In the genomic region with DNA sequence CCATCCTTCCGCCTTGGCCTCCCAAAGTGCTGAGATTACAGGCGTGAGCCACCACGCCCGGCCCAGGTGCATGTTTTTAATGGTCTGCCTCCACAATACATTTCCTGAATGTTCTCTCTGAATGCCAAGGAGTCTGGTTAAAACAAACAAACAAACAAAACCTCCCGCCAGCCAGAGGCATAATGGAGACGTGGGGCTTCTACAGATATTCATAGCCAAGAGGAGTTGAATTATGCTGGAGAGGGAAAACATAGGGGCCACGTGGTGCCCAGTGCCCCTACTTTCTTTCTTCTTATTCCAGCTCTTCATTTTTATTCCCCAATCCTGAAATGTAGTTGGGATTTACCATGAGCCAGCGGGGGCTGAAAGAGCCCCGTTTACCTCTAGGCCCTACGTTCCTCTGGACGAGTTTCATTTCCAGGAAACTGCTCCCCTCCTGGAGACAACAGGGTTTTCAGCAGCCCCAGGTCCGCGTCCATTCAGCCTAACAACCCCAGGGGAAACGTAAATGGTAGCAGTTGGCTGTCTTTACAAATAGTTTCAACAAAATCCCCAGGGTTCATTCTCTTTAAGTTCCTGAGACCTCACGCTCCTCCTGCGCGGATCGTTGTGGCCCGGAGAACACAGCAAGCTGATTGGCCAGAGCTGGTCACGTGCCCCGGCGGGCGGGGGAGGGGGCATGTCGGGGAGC, we compare ENCODE assay signal across 8 cellular contexts.
DNase-seq lines count a peak whose midpoint lies in the region; ATAC-seq, FAIRE-seq and TF ChIP-seq lines count a peak whose summit lies in the region.

No MANE protein-coding gene starts in this region.

- H2BK5ac ChIP-seq in mesenchymal stem cell (ENCODE audit: low read depth, low read length, poor library complexity, severe bottlenecking) = no peak overlapping the region

- no peak overlapping the region for H3K18ac ChIP-seq in mesenchymal stem cell (ENCODE audit: low read depth in 1 of 2, low read length in 2 of 2)

- H3K9me1 ChIP-seq in endothelial cell of umbilical vein (replicated peaks; ENCODE audit: control insufficient read depth, extremely low read depth, insufficient read depth, low read length) = no peaks in the 10 kb centered on the region

- no peak overlapping the region for H3K27ac ChIP-seq in DOHH2 (ENCODE audit: low read depth, low read length)
- no peak overlapping the region for H3K27ac ChIP-seq in endothelial cell of umbilical vein (ENCODE audit: insufficient read depth, low read depth, low read length)
- no peak overlapping the region for H3K27ac ChIP-seq in mesenchymal stem cell (ENCODE audit: low read length, poor library complexity, severe bottlenecking)
- no peak overlapping the region for H3K27ac ChIP-seq in thymus (ENCODE audit: low read depth)

- H3K9ac ChIP-seq in endothelial cell of umbilical vein (replicated peaks; ENCODE audit: extremely low read depth, insufficient read depth, low read length) (peak overlapping the region; percentile 39), mesenchymal stem cell (ENCODE audit: low read length) (peak overlapping the region; percentile 83)

- TF ChIP-seq POLR2A in endothelial cell of umbilical vein (IDR thresholded peaks at IDR 0.05; ENCODE audit: low read depth, low read length) = no peak

- H3K4me2 ChIP-seq in DOHH2 (ENCODE audit: low read length) (peak overlapping the region; percentile 39), endothelial cell of umbilical vein (ENCODE audit: insufficient read depth, low read length) (peak overlapping the region; percentile 54), mesenchymal stem cell (ENCODE audit: low read length, poor library complexity, severe bottlenecking) (no peak overlapping the region)

- peak overlapping the region; percentile 56 for H2AFZ ChIP-seq in endothelial cell of umbilical vein (ENCODE audit: low read depth, low read length)
- H2AFZ ChIP-seq in mesenchymal stem cell (ENCODE audit: low read depth, low read length) = no peak overlapping the region

- no peak overlapping the region for H3K4ac ChIP-seq in mesenchymal stem cell (ENCODE audit: low read depth in 1 of 2, low read length in 2 of 2)

- H4K20me1 ChIP-seq in DOHH2 (ENCODE audit: control insufficient read depth, insufficient read depth, low read depth, low read length) = no peaks in the 10 kb centered on the region
- no peaks in the 10 kb centered on the region for H4K20me1 ChIP-seq in endothelial cell of umbilical vein (replicated peaks; ENCODE audit: control insufficient read depth, extremely low read depth, insufficient read depth, low read length)

- peaks cover 7% of the 10 kb centered on the region; the same call in 1 of the 2 replicates for H3K27me3 ChIP-seq in DOHH2 (ENCODE audit: control insufficient read depth, low read length)
- peaks cover 2 to 6% of the 10 kb centered on the region in 2 experiments for H3K27me3 ChIP-seq in endothelial cell of umbilical vein (ENCODE audit: control insufficient read depth in 2 of 2, insufficient read depth in 2 of 2, low read length in 2 of 2)
- peaks cover 19 to 35% of the 10 kb centered on the region in 2 experiments for H3K27me3 ChIP-seq in mesenchymal stem cell (ENCODE audit: control insufficient read depth in 1 of 2, insufficient read depth in 1 of 2, low read length in 2 of 2)
- H3K27me3 ChIP-seq in thymus (ENCODE audit: control insufficient read depth, insufficient read depth) = no peaks in the 10 kb centered on the region

- no peak overlapping the region for H3K14ac ChIP-seq in mesenchymal stem cell (ENCODE audit: low read length in 2 of 2)

- no peak overlapping the region for H3K23ac ChIP-seq in mesenchymal stem cell (ENCODE audit: low read length in 2 of 2)

- H3F3A ChIP-seq in DOHH2 (ENCODE audit: control insufficient read depth, insufficient read depth) = no peaks in the 10 kb centered on the region

- no peaks in the 10 kb centered on the region for H3K4me1 ChIP-seq in DOHH2 (ENCODE audit: control insufficient read depth, low read length)
- H3K4me1 ChIP-seq in endothelial cell of umbilical vein (ENCODE audit: control insufficient read depth, extremely low read depth, insufficient read depth, low read length) = no peaks in the 10 kb centered on the region
- H3K4me1 ChIP-seq in mesenchymal stem cell (ENCODE audit: control insufficient read depth, insufficient read depth, low read depth, low read length) = no peaks in the 10 kb centered on the region
- H3K4me1 ChIP-seq in thymus (ENCODE audit: control insufficient read depth, insufficient read depth, low read length) = peaks cover 3% of the 10 kb centered on the region

- H3K79me1 ChIP-seq in mesenchymal stem cell (replicated peaks; ENCODE audit: low read length, poor library complexity, severe bottlenecking) = no peaks in the 10 kb centered on the region

- H2BK12ac ChIP-seq in mesenchymal stem cell (ENCODE audit: low read length in 2 of 2) = no peak overlapping the region

- ATAC-seq in HG03378 (IDR thresholded peaks at IDR 0.05; ENCODE audit: unreplicated experiment) = no peak

- H2BK120ac ChIP-seq in mesenchymal stem cell (ENCODE audit: low read depth, low read length) = no peak overlapping the region

- no peak overlapping the region for H2BK15ac ChIP-seq in mesenchymal stem cell (ENCODE audit: low read depth, poor library complexity, severe bottlenecking)

- BruUV-seq in endothelial cell of umbilical vein (replicated peaks; lab: Mats Ljungman, UMichigan) = no TSS peak

- no peaks in the 10 kb centered on the region for H3K36me3 ChIP-seq in DOHH2 (ENCODE audit: control insufficient read depth, low read length)
- no peaks in the 10 kb centered on the region for H3K36me3 ChIP-seq in endothelial cell of umbilical vein (ENCODE audit: control insufficient read depth in 2 of 2, extremely low read depth in 1 of 2, insufficient read depth in 2 of 2, low read length in 2 of 2)
- no peaks in the 10 kb centered on the region for H3K36me3 ChIP-seq in mesenchymal stem cell (ENCODE audit: control insufficient read depth in 1 of 2, insufficient read depth in 2 of 2, low read depth in 1 of 2, low read length in 2 of 2)
- no peaks in the 10 kb centered on the region for H3K36me3 ChIP-seq in thymus (ENCODE audit: control insufficient read depth, insufficient read depth)

- no peaks in the 10 kb centered on the region for H3K9me2 ChIP-seq in DOHH2 (replicated peaks; ENCODE audit: control insufficient read depth, low read length)

- DNase-seq in NCI-H1930 (lab: John Stamatoyannopoulos, UW) (peak; percentile 29 to 49), endothelial cell of umbilical vein (ENCODE audit: low read depth, low spot score) (peak; percentile 55), mesenchymal stem cell (no peak), KG1 (lab: John Stamatoyannopoulos, UW) (no peak), NCI-H1694 (lab: John Stamatoyannopoulos, UW) (no peak)

- no peak overlapping the region for H4K8ac ChIP-seq in mesenchymal stem cell (ENCODE audit: low read length)

- peak; percentile 62 for FAIRE-seq in endothelial cell of umbilical vein (lab: Jason Lieb, UNC)

- CTCF ChIA-PET in endothelial cell of umbilical vein (lab: Charles Lee) = interaction anchor here (1.0 to 1.7 kb wide), 2 partner anchors 9 to 44 kb away, joined by 3 to 8 read pairs; no protein-coding TSS in a partner anchor

- intact Hi-C loops in endothelial cell of umbilical vein (cut with micrococcal nuclease) = loop anchor here (5.0 kb wide), 1 partner anchor 80 kb away; no protein-coding TSS in a partner anchor

- H2AK5ac ChIP-seq in mesenchymal stem cell (ENCODE audit: low read length, severe bottlenecking) = no peak overlapping the region

- H3K79me2 ChIP-seq in DOHH2 (ENCODE audit: control insufficient read depth, low read length) = no peaks in the 10 kb centered on the region
- no peaks in the 10 kb centered on the region for H3K79me2 ChIP-seq in endothelial cell of umbilical vein (ENCODE audit: control insufficient read depth, insufficient read depth, low read length)

- H3K9me3 ChIP-seq in DOHH2 (ENCODE audit: control insufficient read depth, insufficient read depth, low read length) (no peaks in the 10 kb centered on the region), endothelial cell of umbilical vein (replicated peaks; ENCODE audit: control insufficient read depth, insufficient read depth, low read length) (no peaks in the 10 kb centered on the region), mesenchymal stem cell (ENCODE audit: control insufficient read depth, low read length) (no peaks in the 10 kb centered on the region), thymus (ENCODE audit: control insufficient read depth) (no peaks in the 10 kb centered on the region)

- dilution Hi-C loops in endothelial cell of umbilical vein (cut with MboI; ENCODE audit: extremely low pct_ligation_motif_present, low sequenced_read_pairs) = no loop called here

- POLR2A ChIA-PET in endothelial cell of umbilical vein (lab: Charles Lee) = no interaction called here

- H4K91ac ChIP-seq in mesenchymal stem cell (ENCODE audit: low read length) = no peak overlapping the region

- WGBS in mesenchymal stem cell = 68% methylated on average over 17 of the region's 24 CpGs
- WGBS in thymus = 32% methylated on average over 24 of the region's 24 CpGs

- H3K4me3 ChIP-seq in DOHH2 (ENCODE audit: low read length) (peak overlapping the region; percentile 40), endothelial cell of umbilical vein (replicated peaks in 1 of 3; ENCODE audit: insufficient read depth in 1 of 3, low read depth in 1 of 3, low read length in 3 of 3) (peak overlapping the region; percentile 2 to 46 (median 34)), mesenchymal stem cell (ENCODE audit: insufficient read depth in 1 of 2, low read depth in 1 of 2, low read length in 2 of 2) (peak overlapping the region in 1 of 2 experiments; percentile 85), thymus (ENCODE audit: low read length) (peak overlapping the region; percentile 35)

- TF ChIP-seq CTCF in DOHH2 (IDR thresholded peaks at IDR 0.05; ENCODE audit: low read depth, low read length, poor library complexity, severe bottlenecking) = no peak
- TF ChIP-seq CTCF in endothelial cell of umbilical vein (IDR thresholded peaks at IDR 0.05; ENCODE audit: extremely low read depth in 1 of 2, insufficient read depth in 1 of 2, low read depth in 1 of 2, low read length in 2 of 2) = no peak

TF ChIP-seq in endothelial cell of umbilical vein, 7 proteins besides CTCF, POLR2A, EP300 and RAD21:
- no peak for TF ChIP-seq FOS (IDR thresholded peaks at IDR 0.05; ENCODE audit: borderline replicate concordance, insufficient read depth, low read length)
- TF ChIP-seq, protein P1, sequence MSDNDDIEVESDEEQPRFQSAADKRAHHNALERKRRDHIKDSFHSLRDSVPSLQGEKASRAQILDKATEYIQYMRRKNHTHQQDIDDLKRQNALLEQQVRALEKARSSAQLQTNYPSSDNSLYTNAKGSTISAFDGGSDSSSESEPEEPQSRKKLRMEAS (IDR thresholded peaks at IDR 0.05; ENCODE audit: insufficient read depth, insufficient read length) = peak; percentile 51
TF ChIP-seq in endothelial cell of umbilical vein: peak in this region for 1.

Comparison
In these comparisons a context has a peak if more than half of its experiments do, and no peak if none do; other contexts are left out.
1. DNase-seq: peak in NCI-H1930 (2 of 2) and endothelial cell of umbilical vein (single experiment); none in mesenchymal stem cell (single experiment), KG1 (single experiment) and NCI-H1694 (single experiment).